1 cellular context compared by ENCODE assay signal in the genomic region with DNA sequence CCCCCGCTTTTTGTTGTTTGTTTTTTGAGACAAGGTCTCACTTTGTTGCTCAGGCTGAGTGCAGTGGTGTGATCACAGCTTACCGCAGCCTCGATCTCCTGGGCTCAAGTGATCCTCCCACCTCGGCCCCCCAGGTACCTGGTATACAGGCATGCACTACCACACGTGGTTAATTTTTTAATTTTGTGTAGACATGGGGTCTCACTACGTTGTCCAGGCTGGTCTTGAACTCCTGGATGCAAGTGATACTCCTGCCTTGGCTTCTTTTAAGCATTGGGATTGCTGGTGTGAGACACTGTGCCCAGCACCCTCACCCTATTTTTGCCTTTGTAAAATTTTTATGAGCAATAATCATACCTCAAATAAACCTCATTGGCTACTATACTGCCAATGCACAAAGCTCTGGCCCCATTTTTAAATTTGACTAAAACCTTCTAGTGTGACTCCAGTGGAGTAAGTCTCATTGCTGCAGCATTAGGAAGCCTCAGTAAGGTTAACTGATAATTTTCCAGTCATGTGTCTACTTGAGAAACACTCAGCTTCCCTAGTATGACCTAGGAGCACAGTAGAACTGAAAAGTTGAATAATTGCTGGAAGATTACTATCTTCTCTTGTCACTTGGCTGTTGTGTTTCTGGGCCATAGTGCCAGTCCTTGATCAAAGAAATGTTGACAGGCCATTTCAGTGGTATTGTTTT.
TF ChIP-seq lines count a peak whose summit lies in the region.

No MANE protein-coding gene starts in this region.

TF ChIP-seq in K562, 482 proteins besides CTCF, POLR2A, EP300 and RAD21 (continued from another document):
- TF ChIP-seq, protein P1, sequence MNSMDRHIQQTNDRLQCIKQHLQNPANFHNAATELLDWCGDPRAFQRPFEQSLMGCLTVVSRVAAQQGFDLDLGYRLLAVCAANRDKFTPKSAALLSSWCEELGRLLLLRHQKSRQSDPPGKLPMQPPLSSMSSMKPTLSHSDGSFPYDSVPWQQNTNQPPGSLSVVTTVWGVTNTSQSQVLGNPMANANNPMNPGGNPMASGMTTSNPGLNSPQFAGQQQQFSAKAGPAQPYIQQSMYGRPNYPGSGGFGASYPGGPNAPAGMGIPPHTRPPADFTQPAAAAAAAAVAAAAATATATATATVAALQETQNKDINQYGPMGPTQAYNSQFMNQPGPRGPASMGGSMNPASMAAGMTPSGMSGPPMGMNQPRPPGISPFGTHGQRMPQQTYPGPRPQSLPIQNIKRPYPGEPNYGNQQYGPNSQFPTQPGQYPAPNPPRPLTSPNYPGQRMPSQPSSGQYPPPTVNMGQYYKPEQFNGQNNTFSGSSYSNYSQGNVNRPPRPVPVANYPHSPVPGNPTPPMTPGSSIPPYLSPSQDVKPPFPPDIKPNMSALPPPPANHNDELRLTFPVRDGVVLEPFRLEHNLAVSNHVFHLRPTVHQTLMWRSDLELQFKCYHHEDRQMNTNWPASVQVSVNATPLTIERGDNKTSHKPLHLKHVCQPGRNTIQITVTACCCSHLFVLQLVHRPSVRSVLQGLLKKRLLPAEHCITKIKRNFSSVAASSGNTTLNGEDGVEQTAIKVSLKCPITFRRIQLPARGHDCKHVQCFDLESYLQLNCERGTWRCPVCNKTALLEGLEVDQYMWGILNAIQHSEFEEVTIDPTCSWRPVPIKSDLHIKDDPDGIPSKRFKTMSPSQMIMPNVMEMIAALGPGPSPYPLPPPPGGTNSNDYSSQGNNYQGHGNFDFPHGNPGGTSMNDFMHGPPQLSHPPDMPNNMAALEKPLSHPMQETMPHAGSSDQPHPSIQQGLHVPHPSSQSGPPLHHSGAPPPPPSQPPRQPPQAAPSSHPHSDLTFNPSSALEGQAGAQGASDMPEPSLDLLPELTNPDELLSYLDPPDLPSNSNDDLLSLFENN (IDR thresholded peaks at IDR 0.05; ENCODE audit: low read depth in 2 of 2, low read length in 2 of 2): no peak
- TF ChIP-seq IRF2 (CRISPR knock-in tag; IDR thresholded peaks at IDR 0.05): no peak
- no peak for TF ChIP-seq RBM17 (IDR thresholded peaks at IDR 0.05; ENCODE audit: borderline replicate concordance, low read depth, low read length)
- TF ChIP-seq ZFP30 (CRISPR knock-in tag; IDR thresholded peaks at IDR 0.05; ENCODE audit: borderline replicate concordance): no peak
- TF ChIP-seq MEIS2 (IDR thresholded peaks at IDR 0.05; ENCODE audit: partially characterized antibody): peak; percentile 36
- no peak for TF ChIP-seq GABPB2 (CRISPR knock-in tag; conservative IDR thresholded peaks at IDR 0.05)
- 0 out of 2 replicates have a peak, but pooled peaks have one; percentile 34 for TF ChIP-seq TCFL5 (CRISPR knock-in tag; conservative IDR thresholded peaks at IDR 0.05)
- peak; percentile 91 for TF ChIP-seq ZNF121 (CRISPR knock-in tag; conservative IDR thresholded peaks at IDR 0.05)
- TF ChIP-seq, protein P2, sequence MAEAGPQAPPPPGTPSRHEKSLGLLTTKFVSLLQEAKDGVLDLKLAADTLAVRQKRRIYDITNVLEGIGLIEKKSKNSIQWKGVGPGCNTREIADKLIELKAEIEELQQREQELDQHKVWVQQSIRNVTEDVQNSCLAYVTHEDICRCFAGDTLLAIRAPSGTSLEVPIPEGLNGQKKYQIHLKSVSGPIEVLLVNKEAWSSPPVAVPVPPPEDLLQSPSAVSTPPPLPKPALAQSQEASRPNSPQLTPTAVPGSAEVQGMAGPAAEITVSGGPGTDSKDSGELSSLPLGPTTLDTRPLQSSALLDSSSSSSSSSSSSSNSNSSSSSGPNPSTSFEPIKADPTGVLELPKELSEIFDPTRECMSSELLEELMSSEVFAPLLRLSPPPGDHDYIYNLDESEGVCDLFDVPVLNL (CRISPR knock-in tag; IDR thresholded peaks at IDR 0.05; ENCODE audit: low read depth): no peak
- no peak for TF ChIP-seq CSDE1 (IDR thresholded peaks at IDR 0.05)
- TF ChIP-seq, protein P3, sequence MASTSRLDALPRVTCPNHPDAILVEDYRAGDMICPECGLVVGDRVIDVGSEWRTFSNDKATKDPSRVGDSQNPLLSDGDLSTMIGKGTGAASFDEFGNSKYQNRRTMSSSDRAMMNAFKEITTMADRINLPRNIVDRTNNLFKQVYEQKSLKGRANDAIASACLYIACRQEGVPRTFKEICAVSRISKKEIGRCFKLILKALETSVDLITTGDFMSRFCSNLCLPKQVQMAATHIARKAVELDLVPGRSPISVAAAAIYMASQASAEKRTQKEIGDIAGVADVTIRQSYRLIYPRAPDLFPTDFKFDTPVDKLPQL (IDR thresholded peaks at IDR 0.05; ENCODE audit: extremely low read depth, insufficient read length): no peak
- TF ChIP-seq ZNF695 (CRISPR knock-in tag; IDR thresholded peaks at IDR 0.05): no peak
- TF ChIP-seq MCM5 (IDR thresholded peaks at IDR 0.05; ENCODE audit: low read depth): no peak
- peak; percentile 60 for TF ChIP-seq WHSC1 (IDR thresholded peaks at IDR 0.05; ENCODE audit: low read length)
- no peak for TF ChIP-seq MBD2 (IDR thresholded peaks at IDR 0.05; ENCODE audit: borderline replicate concordance, low read depth)
- no peak for TF ChIP-seq TRIM28 (IDR thresholded peaks at IDR 0.05)
- TF ChIP-seq DACH1 (IDR thresholded peaks at IDR 0.05; ENCODE audit: partially characterized antibody): no peak
- TF ChIP-seq RBM25 (IDR thresholded peaks at IDR 0.05; ENCODE audit: low read depth, low read length, severe bottlenecking): peak; percentile 56
- peak; percentile 41; the same call in 1 of the 2 replicates for TF ChIP-seq BCOR (IDR thresholded peaks at IDR 0.05)
- TF ChIP-seq, protein P4, sequence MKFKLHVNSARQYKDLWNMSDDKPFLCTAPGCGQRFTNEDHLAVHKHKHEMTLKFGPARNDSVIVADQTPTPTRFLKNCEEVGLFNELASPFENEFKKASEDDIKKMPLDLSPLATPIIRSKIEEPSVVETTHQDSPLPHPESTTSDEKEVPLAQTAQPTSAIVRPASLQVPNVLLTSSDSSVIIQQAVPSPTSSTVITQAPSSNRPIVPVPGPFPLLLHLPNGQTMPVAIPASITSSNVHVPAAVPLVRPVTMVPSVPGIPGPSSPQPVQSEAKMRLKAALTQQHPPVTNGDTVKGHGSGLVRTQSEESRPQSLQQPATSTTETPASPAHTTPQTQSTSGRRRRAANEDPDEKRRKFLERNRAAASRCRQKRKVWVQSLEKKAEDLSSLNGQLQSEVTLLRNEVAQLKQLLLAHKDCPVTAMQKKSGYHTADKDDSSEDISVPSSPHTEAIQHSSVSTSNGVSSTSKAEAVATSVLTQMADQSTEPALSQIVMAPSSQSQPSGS (CRISPR knock-in tag; IDR thresholded peaks at IDR 0.05): no peak
- TF ChIP-seq, protein P5, sequence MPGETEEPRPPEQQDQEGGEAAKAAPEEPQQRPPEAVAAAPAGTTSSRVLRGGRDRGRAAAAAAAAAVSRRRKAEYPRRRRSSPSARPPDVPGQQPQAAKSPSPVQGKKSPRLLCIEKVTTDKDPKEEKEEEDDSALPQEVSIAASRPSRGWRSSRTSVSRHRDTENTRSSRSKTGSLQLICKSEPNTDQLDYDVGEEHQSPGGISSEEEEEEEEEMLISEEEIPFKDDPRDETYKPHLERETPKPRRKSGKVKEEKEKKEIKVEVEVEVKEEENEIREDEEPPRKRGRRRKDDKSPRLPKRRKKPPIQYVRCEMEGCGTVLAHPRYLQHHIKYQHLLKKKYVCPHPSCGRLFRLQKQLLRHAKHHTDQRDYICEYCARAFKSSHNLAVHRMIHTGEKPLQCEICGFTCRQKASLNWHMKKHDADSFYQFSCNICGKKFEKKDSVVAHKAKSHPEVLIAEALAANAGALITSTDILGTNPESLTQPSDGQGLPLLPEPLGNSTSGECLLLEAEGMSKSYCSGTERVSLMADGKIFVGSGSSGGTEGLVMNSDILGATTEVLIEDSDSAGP (CRISPR knock-in tag; IDR thresholded peaks at IDR 0.05): no peak
- no peak for TF ChIP-seq SRSF7 (optimal IDR thresholded peaks at IDR 0.05; ENCODE audit: low read depth, low read length)
- TF ChIP-seq, protein P6, sequence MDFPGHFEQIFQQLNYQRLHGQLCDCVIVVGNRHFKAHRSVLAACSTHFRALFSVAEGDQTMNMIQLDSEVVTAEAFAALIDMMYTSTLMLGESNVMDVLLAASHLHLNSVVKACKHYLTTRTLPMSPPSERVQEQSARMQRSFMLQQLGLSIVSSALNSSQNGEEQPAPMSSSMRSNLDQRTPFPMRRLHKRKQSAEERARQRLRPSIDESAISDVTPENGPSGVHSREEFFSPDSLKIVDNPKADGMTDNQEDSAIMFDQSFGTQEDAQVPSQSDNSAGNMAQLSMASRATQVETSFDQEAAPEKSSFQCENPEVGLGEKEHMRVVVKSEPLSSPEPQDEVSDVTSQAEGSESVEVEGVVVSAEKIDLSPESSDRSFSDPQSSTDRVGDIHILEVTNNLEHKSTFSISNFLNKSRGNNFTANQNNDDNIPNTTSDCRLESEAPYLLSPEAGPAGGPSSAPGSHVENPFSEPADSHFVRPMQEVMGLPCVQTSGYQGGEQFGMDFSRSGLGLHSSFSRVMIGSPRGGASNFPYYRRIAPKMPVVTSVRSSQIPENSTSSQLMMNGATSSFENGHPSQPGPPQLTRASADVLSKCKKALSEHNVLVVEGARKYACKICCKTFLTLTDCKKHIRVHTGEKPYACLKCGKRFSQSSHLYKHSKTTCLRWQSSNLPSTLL (IDR thresholded peaks at IDR 0.05): no peak
- TF ChIP-seq, protein P7, sequence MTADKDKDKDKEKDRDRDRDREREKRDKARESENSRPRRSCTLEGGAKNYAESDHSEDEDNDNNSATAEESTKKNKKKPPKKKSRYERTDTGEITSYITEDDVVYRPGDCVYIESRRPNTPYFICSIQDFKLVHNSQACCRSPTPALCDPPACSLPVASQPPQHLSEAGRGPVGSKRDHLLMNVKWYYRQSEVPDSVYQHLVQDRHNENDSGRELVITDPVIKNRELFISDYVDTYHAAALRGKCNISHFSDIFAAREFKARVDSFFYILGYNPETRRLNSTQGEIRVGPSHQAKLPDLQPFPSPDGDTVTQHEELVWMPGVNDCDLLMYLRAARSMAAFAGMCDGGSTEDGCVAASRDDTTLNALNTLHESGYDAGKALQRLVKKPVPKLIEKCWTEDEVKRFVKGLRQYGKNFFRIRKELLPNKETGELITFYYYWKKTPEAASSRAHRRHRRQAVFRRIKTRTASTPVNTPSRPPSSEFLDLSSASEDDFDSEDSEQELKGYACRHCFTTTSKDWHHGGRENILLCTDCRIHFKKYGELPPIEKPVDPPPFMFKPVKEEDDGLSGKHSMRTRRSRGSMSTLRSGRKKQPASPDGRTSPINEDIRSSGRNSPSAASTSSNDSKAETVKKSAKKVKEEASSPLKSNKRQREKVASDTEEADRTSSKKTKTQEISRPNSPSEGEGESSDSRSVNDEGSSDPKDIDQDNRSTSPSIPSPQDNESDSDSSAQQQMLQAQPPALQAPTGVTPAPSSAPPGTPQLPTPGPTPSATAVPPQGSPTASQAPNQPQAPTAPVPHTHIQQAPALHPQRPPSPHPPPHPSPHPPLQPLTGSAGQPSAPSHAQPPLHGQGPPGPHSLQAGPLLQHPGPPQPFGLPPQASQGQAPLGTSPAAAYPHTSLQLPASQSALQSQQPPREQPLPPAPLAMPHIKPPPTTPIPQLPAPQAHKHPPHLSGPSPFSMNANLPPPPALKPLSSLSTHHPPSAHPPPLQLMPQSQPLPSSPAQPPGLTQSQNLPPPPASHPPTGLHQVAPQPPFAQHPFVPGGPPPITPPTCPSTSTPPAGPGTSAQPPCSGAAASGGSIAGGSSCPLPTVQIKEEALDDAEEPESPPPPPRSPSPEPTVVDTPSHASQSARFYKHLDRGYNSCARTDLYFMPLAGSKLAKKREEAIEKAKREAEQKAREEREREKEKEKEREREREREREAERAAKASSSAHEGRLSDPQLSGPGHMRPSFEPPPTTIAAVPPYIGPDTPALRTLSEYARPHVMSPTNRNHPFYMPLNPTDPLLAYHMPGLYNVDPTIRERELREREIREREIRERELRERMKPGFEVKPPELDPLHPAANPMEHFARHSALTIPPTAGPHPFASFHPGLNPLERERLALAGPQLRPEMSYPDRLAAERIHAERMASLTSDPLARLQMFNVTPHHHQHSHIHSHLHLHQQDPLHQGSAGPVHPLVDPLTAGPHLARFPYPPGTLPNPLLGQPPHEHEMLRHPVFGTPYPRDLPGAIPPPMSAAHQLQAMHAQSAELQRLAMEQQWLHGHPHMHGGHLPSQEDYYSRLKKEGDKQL (CRISPR knock-in tag; IDR thresholded peaks at IDR 0.05; ENCODE audit: borderline replicate concordance): no peak
